Comparison of ENCODE assay signal across 7 cellular contexts in genomic region chr1:40645110-40645680, GRCh38.
"Had no signal": no experiment of that assay in that cellular context is flagged by ENCODE, and none has a peak within 500 bp of the region (broad histone marks: within the 10 kb centered on the region; RNA-seq: fewer than 3 reads in every experiment).

No MANE protein-coding gene starts in this region.

- H3K4me2 ChIP-seq: GM23338 had no signal

- H3K9me3 ChIP-seq: HAP-1 had no signal

- H3K4me1 ChIP-seq: HAP-1 had no signal

- H3K4me3 Mint-ChIP-seq: GM23338, IgD-negative memory B cell had no signal

- H2AFZ ChIP-seq: GM23338 had no signal

- FAIRE-seq: HepG2 had no signal

- H3K4me1 Mint-ChIP-seq: IgD-negative memory B cell had no signal

- H3K4me3 ChIP-seq: GM23338, HAP-1 had no signal

- H3K36me3 ChIP-seq: HAP-1 had no signal

- DNase-seq: H7, KG1 had no signal

- H3K27ac Mint-ChIP-seq: IgD-negative memory B cell had no signal

- ATAC-seq: GM23338, HepG2 had no signal

- H3K9me3 Mint-ChIP-seq: GM23338, IgD-negative memory B cell had no signal

- H3K27ac ChIP-seq: HL-60 had no signal
